ENCODE assay signal across 1 cellular context in the genomic region with DNA sequence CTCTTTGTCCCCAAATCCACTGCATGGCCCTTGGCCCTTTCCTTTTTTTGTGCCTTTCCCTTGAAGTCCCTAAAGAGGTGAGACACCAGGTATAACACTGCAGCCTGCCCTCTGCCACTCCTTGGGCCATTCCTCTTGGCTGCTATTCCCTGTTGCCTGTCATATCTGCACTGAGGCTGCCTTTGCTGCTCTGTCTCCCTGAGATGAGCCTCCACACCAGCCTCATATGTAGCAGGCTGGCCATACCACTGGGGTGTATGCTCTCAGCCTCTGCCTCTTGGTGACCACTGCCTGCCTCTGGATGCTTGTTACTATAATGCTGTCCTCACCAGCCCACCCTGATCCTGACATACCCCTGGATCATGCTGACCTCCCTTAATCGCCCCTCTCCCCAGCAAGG.
TF ChIP-seq lines count a peak whose summit lies in the region.

No MANE protein-coding gene starts in this region.

TF ChIP-seq in H1, 55 proteins besides CTCF, POLR2A, EP300 and RAD21 (continued from another document):
- TF ChIP-seq, protein P1, sequence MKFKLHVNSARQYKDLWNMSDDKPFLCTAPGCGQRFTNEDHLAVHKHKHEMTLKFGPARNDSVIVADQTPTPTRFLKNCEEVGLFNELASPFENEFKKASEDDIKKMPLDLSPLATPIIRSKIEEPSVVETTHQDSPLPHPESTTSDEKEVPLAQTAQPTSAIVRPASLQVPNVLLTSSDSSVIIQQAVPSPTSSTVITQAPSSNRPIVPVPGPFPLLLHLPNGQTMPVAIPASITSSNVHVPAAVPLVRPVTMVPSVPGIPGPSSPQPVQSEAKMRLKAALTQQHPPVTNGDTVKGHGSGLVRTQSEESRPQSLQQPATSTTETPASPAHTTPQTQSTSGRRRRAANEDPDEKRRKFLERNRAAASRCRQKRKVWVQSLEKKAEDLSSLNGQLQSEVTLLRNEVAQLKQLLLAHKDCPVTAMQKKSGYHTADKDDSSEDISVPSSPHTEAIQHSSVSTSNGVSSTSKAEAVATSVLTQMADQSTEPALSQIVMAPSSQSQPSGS (IDR thresholded peaks at IDR 0.05; ENCODE audit: low read length), result no peak
